Comparison of ENCODE assay signal across 12 cellular contexts in the genomic region with DNA sequence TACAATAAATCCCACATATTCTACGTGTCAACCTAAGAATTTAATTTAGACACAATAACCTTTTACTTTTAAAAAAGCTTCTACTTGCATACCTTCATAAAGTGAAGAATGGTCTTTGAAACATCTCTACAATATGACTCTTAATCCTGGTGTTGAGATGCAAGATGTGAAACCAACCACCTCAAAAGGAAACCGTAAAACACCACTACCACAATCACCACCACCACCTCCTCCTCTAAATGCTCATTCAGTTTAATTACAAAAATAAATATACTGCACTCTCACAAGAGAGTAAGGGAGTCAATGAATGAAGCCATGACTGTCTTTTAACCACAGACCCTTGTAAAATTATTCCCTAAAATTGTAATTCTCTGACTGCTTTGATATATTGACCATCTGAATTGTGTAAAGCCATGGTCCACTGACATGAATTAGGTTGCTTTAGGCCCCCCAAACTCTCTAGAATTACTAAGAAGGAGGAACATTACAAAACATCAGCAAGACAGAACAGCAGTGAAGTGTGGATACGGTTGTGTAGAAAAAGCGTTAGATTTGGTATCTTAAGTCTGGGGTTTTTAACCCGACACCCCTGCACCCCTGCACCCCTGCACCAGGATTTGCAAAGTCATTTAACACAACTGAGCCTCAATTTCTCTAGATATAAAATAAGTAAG.
DNase-seq lines count a peak whose midpoint lies in the region; ATAC-seq, FAIRE-seq and TF ChIP-seq lines count a peak whose summit lies in the region.
"Had no signal": no experiment of that assay in that cellular context is flagged by ENCODE, and none has a peak within 500 bp of the region (broad histone marks: within the 10 kb centered on the region; RNA-seq: fewer than 3 reads in every experiment).

No MANE protein-coding gene starts in this region.

- H3K4me1 ChIP-seq in ascending aorta = no peaks in the 10 kb centered on the region

- FAIRE-seq in H54 (lab: Jason Lieb, UNC) = no peak
- FAIRE-seq: astrocyte had no signal

- H3K27ac Mint-ChIP-seq in immature natural killer cell = peak overlapping the region in 5 of 6 donors; percentile 10 to 65 (median 45)

- no peaks in the 10 kb centered on the region for H3K9me3 ChIP-seq in ascending aorta

- TF ChIP-seq CTCF in ascending aorta (IDR thresholded peaks at IDR 0.05) = no peak

- intact Hi-C loops in ascending aorta (cut with DNase I) = no loop called here

- peaks cover 13 to 41% (median 30%) of the 10 kb centered on the region in 3 donors for H3K36me3 Mint-ChIP-seq in immature natural killer cell

- H3K27me3 ChIP-seq in ascending aorta = no peaks in the 10 kb centered on the region

- ATAC-seq in activated CD4-positive, CD25-positive, alpha-beta regulatory T cell treated with anti-CD3 and anti-CD28 coated beads, Interleukin-2, amount 50 U/mL, for 24 hours = peak; percentile 83 to 96
- ATAC-seq in GM21447 (IDR thresholded peaks at IDR 0.05; ENCODE audit: unreplicated experiment) (peak; percentile 58), HG03175 (IDR thresholded peaks at IDR 0.05; ENCODE audit: unreplicated experiment) (peak; percentile 64)

- peaks cover 4 to 24% (median 5%) of the 10 kb centered on the region in 3 donors for H3K27me3 Mint-ChIP-seq in immature natural killer cell (ENCODE audit: low read depth in 3 of 3)

- H3K36me3 ChIP-seq in ascending aorta = no peaks in the 10 kb centered on the region

- no peaks in the 10 kb centered on the region for H3K9me3 Mint-ChIP-seq in immature natural killer cell

- no peak for TF ChIP-seq POLR2A in H54 (IDR thresholded peaks at IDR 0.05; ENCODE audit: low read depth, low read length)

- no peak for DNase-seq in activated CD4-positive, CD25-positive, alpha-beta regulatory T cell (lab: John Stamatoyannopoulos, UW)
- DNase-seq in immature natural killer cell = peak; percentile 71 to 77 (median 74)
- no peak for DNase-seq in ascending aorta (ENCODE audit: low spot score in 2 of 2)
- no peak for DNase-seq in H54 (ENCODE audit: insufficient read length, low spot score)
- no peak for DNase-seq in dedifferentiated amniotic fluid mesenchymal stem cell (ENCODE audit: extremely low spot score)
- DNase-seq: erythroblast, NCI-H2029 treated with DMSO at 0.1 percent for 48 hours had no signal

- H3K27ac ChIP-seq in ascending aorta = no peak overlapping the region
- H3K27ac ChIP-seq: 22Rv1 had no signal

- H3K4me3 Mint-ChIP-seq in immature natural killer cell = peak overlapping the region; percentile 48 to 81 (median 67)

- H3K4me1 Mint-ChIP-seq in immature natural killer cell = peaks cover 82 to 91% of the 10 kb centered on the region in 2 donors

- H3K4me3 ChIP-seq in ascending aorta = no peak overlapping the region

Comparison
In these comparisons a context has a peak if more than half of its experiments do, and no peak if none do; other contexts are left out.
1. DNase-seq: peak in immature natural killer cell (3 of 3); none in activated CD4-positive, CD25-positive, alpha-beta regulatory T cell (0 of 4), ascending aorta (0 of 2), H54 (single experiment) and dedifferentiated amniotic fluid mesenchymal stem cell (single experiment).
2. Peak in every context shown above with its lines, with median percentiles within 50 percentile points of each other: ATAC-seq.